8 cellular contexts compared by ENCODE assay signal in the genomic region with DNA sequence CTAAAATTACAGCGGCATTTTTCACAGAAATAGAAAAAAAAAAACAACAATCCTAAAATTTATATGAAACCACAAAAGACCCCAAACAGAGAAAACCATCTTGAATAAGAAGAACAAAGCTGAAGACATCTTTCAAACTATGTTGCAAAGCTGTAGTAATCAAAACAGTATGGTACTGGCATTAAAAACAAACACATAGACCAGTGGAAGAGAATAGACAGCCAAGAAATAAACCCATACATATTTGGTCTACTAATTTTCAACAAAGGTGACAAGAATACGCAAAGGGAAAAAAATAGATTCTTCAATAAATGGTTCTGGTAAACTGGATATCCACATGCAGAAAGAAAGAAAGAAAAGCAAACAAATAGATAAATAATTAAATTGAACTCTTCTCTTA. TPM values are rescaled to one million over a fixed set of nuclear protein-coding genes. Genes with fewer than 3 reads are reported as not detected.
"Had no signal": no experiment of that assay in that cellular context is flagged by ENCODE, and none has a peak within 500 bp of the region (broad histone marks: within the 10 kb centered on the region; RNA-seq: fewer than 3 reads in every experiment).

No MANE protein-coding gene starts in this region.

- FAIRE-seq: GM12878, GM12891, GM12892, GM18507, GM19239 had no signal

- H3K4me3 ChIP-seq: GM12878 had no signal

- ATAC-seq: GM12878 had no signal

- DNase-seq: GDM1, GF-D8 had no signal

RNA-seq across cellular contexts. Expression of gene HECW2, which starts 37.2 kb away (rescaled TPM):
- total RNA-seq: G401 had no signal
